ENCODE assay signal across 8 cellular contexts in the genomic region with DNA sequence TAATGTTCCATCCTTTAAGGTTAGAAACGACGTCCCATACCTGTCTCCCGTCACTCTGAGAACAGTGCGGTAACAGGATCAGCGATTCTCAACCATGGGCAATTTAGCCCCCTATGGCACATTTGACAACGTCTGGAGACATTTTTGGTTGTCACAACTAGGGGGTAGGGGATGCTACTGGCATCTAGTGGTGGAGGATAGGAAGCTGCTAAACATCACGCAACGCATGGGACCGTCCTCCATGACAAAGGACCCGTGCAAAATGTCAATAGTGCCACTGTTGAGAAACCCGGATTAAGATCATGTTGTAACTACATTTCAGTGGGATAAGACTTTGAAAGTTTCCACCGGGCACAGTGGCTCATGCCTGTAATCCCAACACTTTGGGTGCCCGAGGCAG. TPM values are rescaled to one million over a fixed set of nuclear protein-coding genes. Genes with fewer than 3 reads are reported as not detected.
A peak's percentile ranks its signal among the peaks of the same experiment; 100 is the strongest.
DNase-seq lines count a peak whose midpoint lies in the region; ATAC-seq and TF ChIP-seq lines count a peak whose summit lies in the region.

No MANE protein-coding gene starts in this region.

- no peak for TF ChIP-seq EP300 in neural cell (conservative IDR thresholded peaks at IDR 0.05; ENCODE audit: poor library complexity, severe bottlenecking)

- TF ChIP-seq POLR2A in adrenal gland (IDR thresholded peaks at IDR 0.05): no peak

- H3K27ac ChIP-seq in brain microvascular endothelial cell: no peak overlapping the region
- no peak overlapping the region for H3K27ac ChIP-seq in neural cell (ENCODE audit: low read length)
- H3K27ac ChIP-seq in adrenal gland: no peak overlapping the region

- intact Hi-C loops in adrenal gland (cut with DNase I): no loop called here

- 68 to 80% (median 72%) methylated on average over 13 of the region's 13 CpGs for whole genome bisulfite sequencing in adrenal gland, 4 donors

- no peaks in the 10 kb centered on the region for H4K20me1 ChIP-seq in neural cell (ENCODE audit: insufficient read depth)

- no peak overlapping the region for H3K9ac ChIP-seq in neural cell (ENCODE audit: low read length)

- H3K4me2 ChIP-seq in neural cell (ENCODE audit: low read length): no peak overlapping the region

- H3K4me3 ChIP-seq in GM12864 (ENCODE audit: low read depth, low read length): no peak overlapping the region
- no peak overlapping the region for H3K4me3 ChIP-seq in brain microvascular endothelial cell (ENCODE audit: low read depth, low read length)
- H3K4me3 ChIP-seq in neural cell (ENCODE audit: low read length): no peak overlapping the region
- H3K4me3 ChIP-seq in adrenal gland: no peak overlapping the region

- H3K9me3 ChIP-seq in neural cell (ENCODE audit: low read length) (no peaks in the 10 kb centered on the region), adrenal gland (replicated peaks in 1 of 3) (no peaks in the 10 kb centered on the region)

- peaks cover 7 to 11% of the 10 kb centered on the region in 2 donors for H3K4me1 ChIP-seq in adrenal gland (replicated peaks in 1 of 2)

- in situ Hi-C loops in brain microvascular endothelial cell (cut with HindIII; ENCODE audit: low pct_ligation_motif_present, low sequenced_read_pairs): no loop called here

- peak; percentile 73 for TF ChIP-seq CTCF in GM12864 (IDR thresholded peaks at IDR 0.05; ENCODE audit: low read depth, low read length, missing control alignments)
- peak; percentile 70 for TF ChIP-seq CTCF in brain microvascular endothelial cell (IDR thresholded peaks at IDR 0.05; ENCODE audit: low read depth, low read length, missing control alignments)
- TF ChIP-seq CTCF in neural cell (IDR thresholded peaks at IDR 0.05; ENCODE audit: poor library complexity, severe bottlenecking): peak; percentile 15
- TF ChIP-seq CTCF in adrenal gland (IDR thresholded peaks at IDR 0.05): peak in 3 of 6 experiments; percentile 8 to 18 (median 10)

- H3K9me2 ChIP-seq in neural cell (ENCODE audit: insufficient read depth, low read length): no peaks in the 10 kb centered on the region

- H2AFZ ChIP-seq in neural cell (ENCODE audit: low read depth, low read length): no peak overlapping the region

- DNase-seq in GM12864 (ENCODE audit: low read depth) (no peak), NCI-H460 (ENCODE audit: extremely low read depth, low read depth) (peak; percentile 30), brain microvascular endothelial cell (no peak), middle frontal gyrus (ENCODE audit: extremely low spot score, low spot score) (no peak), adrenal gland (no peak)
- no peak for DNase-seq in stimulated activated naive CD4-positive, alpha-beta T cell treated with Interleukin-2 at 50 U/mL for 16 hours (lab: John Stamatoyannopoulos, UW)

- H3K36me3 ChIP-seq in brain microvascular endothelial cell (replicated peaks): no peaks in the 10 kb centered on the region
- peaks cover 3% of the 10 kb centered on the region for H3K36me3 ChIP-seq in neural cell (ENCODE audit: insufficient read depth, low read length)
- H3K36me3 ChIP-seq in adrenal gland (replicated peaks in 1 of 2): no peaks in the 10 kb centered on the region

- TF ChIP-seq RAD21 in neural cell (conservative IDR thresholded peaks at IDR 0.05): no peak

- H3K27me3 ChIP-seq in brain microvascular endothelial cell (replicated peaks): no peaks in the 10 kb centered on the region
- no peaks in the 10 kb centered on the region for H3K27me3 ChIP-seq in neural cell (ENCODE audit: insufficient read depth, low read depth, low read length)
- no peaks in the 10 kb centered on the region for H3K27me3 ChIP-seq in adrenal gland

- ATAC-seq in GM19395 (IDR thresholded peaks at IDR 0.05; ENCODE audit: unreplicated experiment): no peak

- H3F3A ChIP-seq in neural cell (ENCODE audit: insufficient read depth, low read length, poor library complexity, severe bottlenecking): no peaks in the 10 kb centered on the region

- H3K79me2 ChIP-seq in neural cell (replicated peaks; ENCODE audit: insufficient read depth, low read length): peaks cover 6% of the 10 kb centered on the region

TF ChIP-seq in neural cell, 6 proteins besides CTCF, POLR2A, EP300 and RAD21:
- TF ChIP-seq REST (IDR thresholded peaks at IDR 0.05; ENCODE audit: borderline replicate concordance): no peak
- no peak for TF ChIP-seq EZH2 (IDR thresholded peaks at IDR 0.05; ENCODE audit: borderline replicate concordance, insufficient read depth, low read length, poor library complexity, severe bottlenecking)
- TF ChIP-seq MXI1 (conservative IDR thresholded peaks at IDR 0.05; ENCODE audit: poor library complexity, severe bottlenecking): no peak
- TF ChIP-seq SMC3 (conservative IDR thresholded peaks at IDR 0.05; ENCODE audit: poor library complexity): no peak
- no peak for TF ChIP-seq POLR2AphosphoS5 (IDR thresholded peaks at IDR 0.05)
- TF ChIP-seq TAF1 (IDR thresholded peaks at IDR 0.05; ENCODE audit: low read depth): no peak

RNA-seq across cellular contexts. Expression of gene PAXIP1, which starts 5.0 kb away (rescaled TPM):
- total RNA-seq in NCI-H460 (2014; rRNA removed; shearing (Covaris generic)): 11.6 and 13.8 TPM in 2 replicates
- polyA plus RNA-seq in NCI-H460 (2014; cell fraction: nucleus; rRNA removed): 23.6 and 27.8 TPM in 2 replicates
- polyA plus RNA-seq in neural cell (14.4 and 17.4 TPM in 2 replicates), adrenal gland (1 to 10 TPM; 4.1 to 7.8 (median 6.6) TPM)
- 19.2 and 19.7 TPM in 2 replicates for polyA minus RNA-seq in neural cell
- total RNA-seq in adrenal gland: 10 to 100 TPM in 2 of 8 donors, 1 to 10 TPM in 6; 6.2 to 11.7 (median 8.3) TPM
